ENCODE assay signal across 27 cellular contexts in the genomic region with DNA sequence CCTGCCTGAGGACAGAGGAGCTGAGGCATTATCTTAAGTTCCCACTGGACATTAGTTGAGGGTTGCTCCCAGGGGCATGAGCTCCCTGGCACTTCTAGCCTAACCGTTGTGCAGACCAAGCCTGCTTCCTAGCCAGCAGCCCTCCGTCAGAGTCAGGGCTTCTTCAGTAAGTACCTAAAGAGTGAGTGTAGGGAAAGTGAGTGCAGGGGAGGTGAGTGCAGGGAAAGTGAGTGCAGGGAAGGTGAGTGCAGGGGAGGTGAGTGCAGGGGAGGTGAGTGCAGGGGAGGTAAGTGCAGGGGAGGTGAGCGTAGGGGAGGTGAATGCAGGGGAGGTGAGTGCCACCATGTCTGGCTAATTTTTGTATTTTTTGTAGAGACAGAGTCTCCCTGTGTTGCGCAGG.
"Had no signal": no experiment of that assay in that cellular context is flagged by ENCODE, and none has a peak within 500 bp of the region (broad histone marks: within the 10 kb centered on the region; RNA-seq: fewer than 3 reads in every experiment).

No MANE protein-coding gene starts in this region.

- H3K4me3 Mint-ChIP-seq: dendritic cell treated with granulocyte-macrophage colony-stimulating factor and Interleukin-4, amounts not matched to agents 40 ng/mL and 50 ng/mL, for 4 days; effector memory CD8-positive, alpha-beta T cell; endodermal cell; mesothelial cell of epicardium; naive B cell had no signal

- H3K4me3 ChIP-seq: colonic mucosa, esophagus squamous epithelium, gastrocnemius medialis, heart right ventricle, left lung, lower lobe of right lung, mucosa of descending colon had no signal

- H3K9me3 ChIP-seq: colonic mucosa, esophagus squamous epithelium, gastrocnemius medialis, left lung, lower lobe of right lung, mucosa of descending colon had no signal

- H3K4me1 Mint-ChIP-seq: naive B cell had no signal

- H3K9me3 Mint-ChIP-seq: dendritic cell treated with granulocyte-macrophage colony-stimulating factor and Interleukin-4, amounts not matched to agents 40 ng/mL and 50 ng/mL, for 4 days; effector memory CD8-positive, alpha-beta T cell had no signal

- H3K27ac Mint-ChIP-seq: dendritic cell treated with granulocyte-macrophage colony-stimulating factor and Interleukin-4, amounts not matched to agents 40 ng/mL and 50 ng/mL, for 4 days; effector memory CD8-positive, alpha-beta T cell; endodermal cell; mesothelial cell of epicardium; naive B cell had no signal

- H3K36me3 ChIP-seq: colonic mucosa, esophagus squamous epithelium, gastrocnemius medialis, heart right ventricle, left lung, lower lobe of right lung had no signal

- FAIRE-seq: endometrium, islet of Langerhans had no signal

- DNase-seq: colonic mucosa; cortex of kidney; effector CD8-positive, alpha-beta T cell; effector memory CD8-positive, alpha-beta T cell; endodermal cell; erythroblast; esophagus squamous epithelium; foreskin fibroblast; foreskin melanocyte; gastrocnemius medialis; glutamatergic neuron; head of caudate nucleus; heart right ventricle; hippocampal formation; left cardiac atrium; left lung; left ventricle myocardium superior; lower lobe of right lung; mesenchymal stem cell; mucosa of descending colon; naive B cell had no signal

- H3K4me1 ChIP-seq: colonic mucosa, esophagus squamous epithelium, gastrocnemius medialis, heart right ventricle, left lung, lower lobe of right lung had no signal

- H3K36me3 Mint-ChIP-seq: naive B cell had no signal

- ATAC-seq: effector memory CD8-positive, alpha-beta T cell; esophagus mucosa; gastrocnemius medialis; heart right ventricle; left cardiac atrium; left lung; left ventricle myocardium superior; lower lobe of right lung; mucosa of descending colon had no signal

- H3K27me3 ChIP-seq: colonic mucosa, esophagus squamous epithelium, gastrocnemius medialis, left lung had no signal

- H3K27ac ChIP-seq: colonic mucosa, epithelial cell of prostate, esophagus squamous epithelium, gastrocnemius medialis, heart right ventricle, left lung, lower lobe of right lung had no signal
